Comparison of ENCODE assay signal across 26 cellular contexts in the genomic region with DNA sequence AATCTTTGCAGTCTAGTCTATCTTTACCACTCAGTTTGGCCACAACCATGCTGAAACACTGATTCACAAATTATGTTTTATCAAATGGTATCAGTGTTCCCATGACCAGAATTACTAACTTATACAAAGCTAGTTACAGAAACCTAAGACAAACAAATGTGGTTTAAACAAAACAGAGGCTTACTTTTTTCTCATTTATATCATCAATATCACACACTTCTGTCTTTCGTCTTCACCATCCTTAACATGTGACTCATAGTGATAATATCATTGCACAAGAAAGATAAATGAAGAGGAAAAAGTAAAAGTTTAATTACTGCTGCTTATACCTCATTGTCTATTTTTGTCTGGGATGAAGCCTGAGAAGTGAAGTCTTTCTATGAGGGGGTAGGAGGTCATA.
DNase-seq lines count a peak whose midpoint lies in the region; ATAC-seq and TF ChIP-seq lines count a peak whose summit lies in the region.
"Had no signal": no experiment of that assay in that cellular context is flagged by ENCODE, and none has a peak within 500 bp of the region (broad histone marks: within the 10 kb centered on the region; RNA-seq: fewer than 3 reads in every experiment).

No MANE protein-coding gene starts in this region.

- H3K27ac ChIP-seq in esophagus squamous epithelium: no peak overlapping the region
- H3K27ac ChIP-seq: C4-2B, RWPE1 had no signal

- H3K4me3 ChIP-seq in astrocyte of the spinal cord (ENCODE audit: low read depth, low read length): no peak overlapping the region
- no peak overlapping the region for H3K4me3 ChIP-seq in fibroblast of pulmonary artery (replicated peaks; ENCODE audit: low read depth, low read length)
- H3K4me3 ChIP-seq in esophagus squamous epithelium: no peak overlapping the region
- H3K4me3 ChIP-seq: MG63 had no signal

- H3K27me3 ChIP-seq in esophagus squamous epithelium: no peaks in the 10 kb centered on the region
- H3K27me3 ChIP-seq: MG63 had no signal

- DNase-seq in EH (ENCODE audit: low read depth): peak; percentile 45
- DNase-seq in LHCN-M2 (ENCODE audit: low read depth): peak; percentile 3
- DNase-seq in astrocyte of the spinal cord (ENCODE audit: low read depth, low spot score): peak; percentile 22
- DNase-seq in fibroblast of pulmonary artery (ENCODE audit: low read depth): peak; percentile 1
- no peak for DNase-seq in esophagus squamous epithelium (lab: John Stamatoyannopoulos, UW)
- DNase-seq: 8988T; AML-193; Calu3; CD8-positive, alpha-beta memory T cell; DMS153; GF-D8; H7; Karpas-422; MG63; NCI-H1417 treated with DMSO at 0.1 percent for 48 hours; NCI-H187 treated with DMSO at 0.1 percent for 48 hours; NCI-H2107; NCI-H446 treated with DMSO at 0.1 percent for 48 hours; NCI-H526 treated with DMSO at 0.1 percent for 48 hours; SHP77 treated with DMSO at 0.1 percent for 48 hours; SK-N-SH had no signal

- TF ChIP-seq CTCF in astrocyte of the spinal cord (IDR thresholded peaks at IDR 0.05; ENCODE audit: low read depth, low read length) (no peak), fibroblast of pulmonary artery (IDR thresholded peaks at IDR 0.05; ENCODE audit: low read length, missing control alignments) (no peak), esophagus squamous epithelium (IDR thresholded peaks at IDR 0.05) (no peak)

- in situ Hi-C loops in astrocyte of the spinal cord (cut with HindIII; ENCODE audit: low sequenced_read_pairs): no loop called here

- H3K36me3 ChIP-seq in esophagus squamous epithelium: no peaks in the 10 kb centered on the region
- H3K36me3 ChIP-seq: MG63 had no signal

- ATAC-seq in GM21367 (IDR thresholded peaks at IDR 0.05; ENCODE audit: unreplicated experiment): no peak
- ATAC-seq in GM21529 (IDR thresholded peaks at IDR 0.05; ENCODE audit: unreplicated experiment): no peak
- ATAC-seq in GM18502 (IDR thresholded peaks at IDR 0.05; ENCODE audit: poor library complexity, unreplicated experiment): no peak

- TF ChIP-seq POLR2A in esophagus squamous epithelium (IDR thresholded peaks at IDR 0.05): no peak

- H3K4me1 ChIP-seq in esophagus squamous epithelium: no peaks in the 10 kb centered on the region

- no peaks in the 10 kb centered on the region for H3K9me3 ChIP-seq in esophagus squamous epithelium
- H3K9me3 ChIP-seq: MG63, SK-N-SH had no signal

- WGBS in esophagus squamous epithelium, 2 donors: 40 to 63% methylated on average over 1 of the region's 1 CpG

- intact Hi-C loops in esophagus squamous epithelium (cut with DNase I): no loop called here
